37 cellular contexts compared by ENCODE assay signal in genomic region chr17:11554542-11554941, GRCh38. TPM values are rescaled to one million over a fixed set of nuclear protein-coding genes. Genes with fewer than 3 reads are reported as not detected.
"Had no signal": no experiment of that assay in that cellular context is flagged by ENCODE, and none has a peak within 500 bp of the region (broad histone marks: within the 10 kb centered on the region; RNA-seq: fewer than 3 reads in every experiment).

No MANE protein-coding gene starts in this region.

- H3K36me3 ChIP-seq: MG63 had no signal

- DNase-seq: Karpas-422, Kasumi-1, KG1, MG63, MM.1S, MV-4-11, NCI-H1048, NCI-H1092, NCI-H1092 treated with DMSO at 0.1 percent for 48 hours, NCI-H1105, NCI-H1105 treated with DMSO at 0.1 percent for 48 hours, NCI-H1417, NCI-H1417 treated with DMSO at 0.1 percent for 48 hours, NCI-H1436, NCI-H1436 treated with DMSO at 0.1 percent for 48 hours, NCI-H146, NCI-H1694, NCI-H1694 treated with DMSO at 0.1 percent for 48 hours, NCI-H187, NCI-H187 treated with DMSO at 0.1 percent for 48 hours, NCI-H1930, NCI-H2029, NCI-H2029 treated with DMSO at 0.1 percent for 48 hours, NCI-H2081 treated with DMSO at 0.1 percent for 48 hours, NCI-H2107, NCI-H2171, NCI-H2171 treated with DMSO at 0.1 percent for 48 hours, NCI-H2227 treated with DMSO at 0.1 percent for 48 hours, NCI-H226, NCI-H345, NCI-H446, NCI-H446 treated with DMSO at 0.1 percent for 48 hours, NCI-H510A, NCI-H510A treated with DMSO at 0.1 percent for 48 hours had no signal

- H3K9me3 ChIP-seq: MG63 had no signal

- H3K27ac ChIP-seq: KMS-11 had no signal

- H3K4me3 ChIP-seq: MG63 had no signal

- H3K4me2 ChIP-seq: KMS-11 had no signal

- H3K27me3 ChIP-seq: MG63 had no signal

RNA-seq across cellular contexts. Expression of gene DNAH9, which starts 43.7 kb away (rescaled TPM):
- total RNA-seq: M059J, NCI-H460 had no signal
